ENCODE assay signal across 8 cellular contexts in the genomic region with DNA sequence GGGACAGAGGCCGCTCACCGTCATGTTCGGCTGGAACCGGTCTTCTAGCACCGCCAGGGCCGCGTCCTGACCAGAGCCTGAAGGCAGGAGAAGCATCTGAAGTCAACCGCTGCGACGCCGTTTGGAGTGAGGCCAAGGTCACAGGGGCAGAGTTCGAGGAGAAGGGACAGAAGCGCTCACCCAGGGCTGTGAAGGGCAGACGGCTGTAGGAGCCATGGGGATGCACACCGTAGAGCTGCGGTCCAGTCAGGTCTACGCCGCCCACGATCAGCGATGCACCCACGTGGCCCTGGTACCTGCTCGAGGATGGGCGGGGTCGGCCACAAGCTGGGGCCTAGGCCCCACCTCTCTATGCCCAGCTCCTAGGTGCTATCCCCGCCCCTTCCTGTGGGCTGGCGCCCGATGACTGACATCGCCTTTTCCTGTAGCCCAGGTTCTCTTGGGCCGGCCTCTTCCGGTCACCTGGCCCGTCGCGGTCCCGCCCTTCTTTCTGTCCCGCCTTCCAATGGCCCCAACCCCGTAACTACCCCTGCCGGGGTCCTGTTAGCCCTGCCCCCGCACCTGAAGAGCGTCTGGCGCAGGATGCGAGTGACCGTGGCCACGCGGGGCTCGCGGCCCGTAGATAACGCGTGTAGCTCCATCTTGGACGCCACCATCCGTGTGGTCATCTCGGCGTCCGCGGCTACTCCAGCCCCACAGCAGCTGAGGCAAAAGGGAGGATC. TPM values are rescaled to one million over a fixed set of nuclear protein-coding genes. Genes with fewer than 3 reads are reported as not detected.
DNase-seq lines count a peak whose midpoint lies in the region; ATAC-seq, FAIRE-seq and TF ChIP-seq lines count a peak whose summit lies in the region.

No MANE protein-coding gene starts in this region.

- H3K9me1 ChIP-seq in endothelial cell of umbilical vein (replicated peaks; ENCODE audit: control insufficient read depth, extremely low read depth, insufficient read depth, low read length): no peaks in the 10 kb centered on the region

- H3K79me2 ChIP-seq in OCI-LY1 (ENCODE audit: insufficient read depth, low read length): no peaks in the 10 kb centered on the region
- no peaks in the 10 kb centered on the region for H3K79me2 ChIP-seq in endothelial cell of umbilical vein (ENCODE audit: control insufficient read depth, insufficient read depth, low read length)

- dilution Hi-C loops in endothelial cell of umbilical vein (cut with MboI; ENCODE audit: extremely low pct_ligation_motif_present, low sequenced_read_pairs): no loop called here

- H3K9me2 ChIP-seq in OCI-LY1 (ENCODE audit: low read depth, low read length): no peaks in the 10 kb centered on the region

- BruUV-seq in endothelial cell of umbilical vein (replicated peaks; lab: Mats Ljungman, UMichigan): no TSS peak

- peak overlapping the region; percentile 93 for H3K27ac ChIP-seq in OCI-LY1 (ENCODE audit: low read depth, low read length, poor library complexity, severe bottlenecking)
- peak overlapping the region; percentile 36 for H3K27ac ChIP-seq in endothelial cell of umbilical vein (ENCODE audit: insufficient read depth, low read depth, low read length)

- H3F3A ChIP-seq in OCI-LY1 (ENCODE audit: insufficient read depth, low read length): no peaks in the 10 kb centered on the region

- DNase-seq in DMS 273 (lab: John Stamatoyannopoulos, UW; ENCODE audit: unreplicated experiment) (peak; percentile 99), HuH-7 (ENCODE audit: low spot score) (peak; percentile 100), activated T-cell treated with anti-CD3 and anti-CD28 coated beads for 1 hour (ENCODE audit: low read depth) (peak; percentile 88), endothelial cell of umbilical vein (ENCODE audit: low read depth, low spot score) (peak; percentile 91), midbrain (lab: John Stamatoyannopoulos, UW) (peak; percentile 95)
- peak; percentile 96 for DNase-seq in stimulated activated CD8-positive, alpha-beta memory T cell treated with anti-CD3 and anti-CD28 coated beads, Interleukin-15, amount 100 ng/mL, for 48 hours (ENCODE audit: low read depth in 2 of 2)

- peak; percentile 76 for ATAC-seq in GM21526 (IDR thresholded peaks at IDR 0.05; ENCODE audit: low FRiP score, unreplicated experiment)

- H3K4me1 ChIP-seq in OCI-LY1 (ENCODE audit: insufficient read depth, low read length, severe bottlenecking) (peaks cover 39% of the 10 kb centered on the region), endothelial cell of umbilical vein (ENCODE audit: control insufficient read depth, extremely low read depth, insufficient read depth, low read length) (peaks cover 13% of the 10 kb centered on the region)

- H3K4me2 ChIP-seq in OCI-LY1 (ENCODE audit: low read length) (peak overlapping the region; percentile 81), endothelial cell of umbilical vein (ENCODE audit: insufficient read depth, low read length) (peak overlapping the region; percentile 78)

- H4K20me1 ChIP-seq in OCI-LY1 (ENCODE audit: insufficient read depth, low read length): no peaks in the 10 kb centered on the region
- H4K20me1 ChIP-seq in endothelial cell of umbilical vein (replicated peaks; ENCODE audit: control insufficient read depth, extremely low read depth, insufficient read depth, low read length): no peaks in the 10 kb centered on the region

- H3K4me3 ChIP-seq in OCI-LY1 (ENCODE audit: low read depth, low read length, poor library complexity, severe bottlenecking): peak overlapping the region; percentile 95
- peak overlapping the region; percentile 31 to 88 (median 58) for H3K4me3 ChIP-seq in endothelial cell of umbilical vein (replicated peaks in 1 of 3; ENCODE audit: insufficient read depth in 1 of 3, low read depth in 1 of 3, low read length in 3 of 3)

- H3K27me3 ChIP-seq in OCI-LY1 (ENCODE audit: insufficient read depth, low read length) (no peaks in the 10 kb centered on the region), endothelial cell of umbilical vein (ENCODE audit: control insufficient read depth in 2 of 2, insufficient read depth in 2 of 2, low read length in 2 of 2) (no peaks in the 10 kb centered on the region)

- POLR2A ChIA-PET in endothelial cell of umbilical vein (lab: Charles Lee): interaction anchor here (0.8 to 1.1 kb wide), 3 partner anchors 11 to 31 kb away, joined by 3 to 5 read pairs (median 5); no protein-coding TSS in a partner anchor

- H2AFZ ChIP-seq in OCI-LY1 (ENCODE audit: low read length) (no peak overlapping the region), endothelial cell of umbilical vein (ENCODE audit: low read depth, low read length) (peak overlapping the region; percentile 45)

- H3K9me3 ChIP-seq in OCI-LY1 (ENCODE audit: low read length) (no peaks in the 10 kb centered on the region), endothelial cell of umbilical vein (replicated peaks; ENCODE audit: control insufficient read depth, insufficient read depth, low read length) (no peaks in the 10 kb centered on the region)

- intact Hi-C loops in endothelial cell of umbilical vein (cut with micrococcal nuclease): loop anchor here (1.0 to 2.0 kb wide), 2 partner anchors 88 to 105 kb away; a partner anchor contains a TSS

- peak; percentile 97 for FAIRE-seq in endothelial cell of umbilical vein (lab: Jason Lieb, UNC)

- peak; percentile 71 for TF ChIP-seq POLR2A in endothelial cell of umbilical vein (IDR thresholded peaks at IDR 0.05; ENCODE audit: low read depth, low read length)

- H3K9ac ChIP-seq in OCI-LY1 (ENCODE audit: low read length) (peak overlapping the region; percentile 92), endothelial cell of umbilical vein (replicated peaks; ENCODE audit: extremely low read depth, insufficient read depth, low read length) (peak overlapping the region; percentile 77)

- CTCF ChIA-PET in endothelial cell of umbilical vein (lab: Charles Lee): interaction anchor here (0.6 to 5.7 kb wide), 8 partner anchors 10 to 415 kb away, joined by 3 to 42 read pairs (median 4); a partner anchor contains a TSS

- no peak for TF ChIP-seq CTCF in OCI-LY1 (IDR thresholded peaks at IDR 0.05; ENCODE audit: low read length)
- TF ChIP-seq CTCF in endothelial cell of umbilical vein (IDR thresholded peaks at IDR 0.05; ENCODE audit: extremely low read depth in 1 of 2, insufficient read depth in 1 of 2, low read depth in 1 of 2, low read length in 2 of 2): no peak

- H3K36me3 ChIP-seq in OCI-LY1 (ENCODE audit: insufficient read depth, low read length): peaks cover 23% of the 10 kb centered on the region; the same call in 1 of the 2 replicates
- peaks cover 4 to 15% of the 10 kb centered on the region in 2 experiments for H3K36me3 ChIP-seq in endothelial cell of umbilical vein (ENCODE audit: control insufficient read depth in 2 of 2, extremely low read depth in 1 of 2, insufficient read depth in 2 of 2, low read length in 2 of 2)

TF ChIP-seq in endothelial cell of umbilical vein, 7 proteins besides CTCF, POLR2A, EP300 and RAD21 (continues in another document):
- TF ChIP-seq MYC (IDR thresholded peaks at IDR 0.05; ENCODE audit: low read depth, low read length): peak; percentile 30

RNA-seq across cellular contexts. Expression of a gene that starts 1.1 kb away (rescaled TPM):
- total RNA-seq in endothelial cell of umbilical vein: 32.7 and 40.8 TPM in 2 replicates
- 54.7 and 80.3 TPM in 2 replicates for polyA plus RNA-seq in endothelial cell of umbilical vein
- polyA plus RNA-seq in endothelial cell of umbilical vein (2011; cell fraction: cytosol; rRNA removed): 25.2 and 32.1 TPM in 2 replicates
- 17.1 and 17.2 TPM in 2 replicates for polyA plus RNA-seq in endothelial cell of umbilical vein (2011; cell fraction: nucleus; rRNA removed)
- polyA plus RNA-seq in endothelial cell of umbilical vein (2012): 30.4 and 39.7 TPM in 2 replicates
- polyA minus RNA-seq in endothelial cell of umbilical vein: 12.6 and 15.7 TPM in 2 replicates
- 31.6 TPM for polyA minus RNA-seq in endothelial cell of umbilical vein (2011; cell fraction: cytosol; rRNA and poly(A)+ RNA removed)
- 5.0 and 10.8 TPM in 2 replicates for polyA minus RNA-seq in endothelial cell of umbilical vein (2011; cell fraction: nucleus; rRNA and poly(A)+ RNA removed)

RNA-seq across cellular contexts. Expression of a gene that starts 3.9 kb away (rescaled TPM):
- 1.0 and 1.8 TPM in 2 replicates for total RNA-seq in endothelial cell of umbilical vein
- 1.1 TPM in 2 replicates for polyA plus RNA-seq in endothelial cell of umbilical vein
- 0.53 and 0.76 TPM in 2 replicates for polyA plus RNA-seq in endothelial cell of umbilical vein (2011; cell fraction: cytosol; rRNA removed)
- polyA plus RNA-seq in endothelial cell of umbilical vein (2011; cell fraction: nucleus; rRNA removed): 3.8 and 4.2 TPM in 2 replicates
- 0.38 and 0.68 TPM in 2 replicates for polyA plus RNA-seq in endothelial cell of umbilical vein (2012)
- polyA minus RNA-seq in endothelial cell of umbilical vein: 0.66 and 2.1 TPM in 2 replicates
- 0.82 TPM for polyA minus RNA-seq in endothelial cell of umbilical vein (2011; cell fraction: cytosol; rRNA and poly(A)+ RNA removed)
- 0.38 and 0.58 TPM in 2 replicates for polyA minus RNA-seq in endothelial cell of umbilical vein (2011; cell fraction: nucleus; rRNA and poly(A)+ RNA removed)

RNA-seq across cellular contexts. Expression of a gene that starts 8.4 kb away (rescaled TPM):
- total RNA-seq in endothelial cell of umbilical vein: 44.9 and 46.1 TPM in 2 replicates
- 22.6 and 32.5 TPM in 2 replicates for polyA plus RNA-seq in endothelial cell of umbilical vein
- 6.1 and 6.9 TPM in 2 replicates for polyA plus RNA-seq in endothelial cell of umbilical vein (2011; cell fraction: cytosol; rRNA removed)
- 115 and 136 TPM in 2 replicates for polyA plus RNA-seq in endothelial cell of umbilical vein (2011; cell fraction: nucleus; rRNA removed)
- 18.8 and 26.0 TPM in 2 replicates for polyA plus RNA-seq in endothelial cell of umbilical vein (2012)
- 9.0 and 15.1 TPM in 2 replicates for polyA minus RNA-seq in endothelial cell of umbilical vein
- polyA minus RNA-seq in endothelial cell of umbilical vein (2011; cell fraction: cytosol; rRNA and poly(A)+ RNA removed): 4.1 TPM
- 18.0 and 27.6 TPM in 2 replicates for polyA minus RNA-seq in endothelial cell of umbilical vein (2011; cell fraction: nucleus; rRNA and poly(A)+ RNA removed)

RNA-seq across cellular contexts. Expression of a gene that starts 32.9 kb away (rescaled TPM):
- 99.0 and 114 TPM in 2 replicates for total RNA-seq in endothelial cell of umbilical vein
- 110 and 124 TPM in 2 replicates for polyA plus RNA-seq in endothelial cell of umbilical vein
- polyA plus RNA-seq in endothelial cell of umbilical vein (2011; cell fraction: cytosol; rRNA removed): 53.8 and 76.7 TPM in 2 replicates
- 343 and 417 TPM in 2 replicates for polyA plus RNA-seq in endothelial cell of umbilical vein (2011; cell fraction: nucleus; rRNA removed)
- 79.2 and 83.4 TPM in 2 replicates for polyA plus RNA-seq in endothelial cell of umbilical vein (2012)
- 141 and 143 TPM in 2 replicates for polyA minus RNA-seq in endothelial cell of umbilical vein
- 27.4 TPM for polyA minus RNA-seq in endothelial cell of umbilical vein (2011; cell fraction: cytosol; rRNA and poly(A)+ RNA removed)
- 127 and 131 TPM in 2 replicates for polyA minus RNA-seq in endothelial cell of umbilical vein (2011; cell fraction: nucleus; rRNA and poly(A)+ RNA removed)

RNA-seq across cellular contexts. Expression of a gene that starts 42.5 kb away (rescaled TPM):
- total RNA-seq in endothelial cell of umbilical vein: 25.9 and 27.0 TPM in 2 replicates
- polyA plus RNA-seq in endothelial cell of umbilical vein: 42.6 and 48.8 TPM in 2 replicates
- polyA plus RNA-seq in endothelial cell of umbilical vein (2011; cell fraction: cytosol; rRNA removed): 24.7 and 30.9 TPM in 2 replicates
- polyA plus RNA-seq in endothelial cell of umbilical vein (2011; cell fraction: nucleus; rRNA removed): 23.8 and 24.8 TPM in 2 replicates
- 25.3 and 32.0 TPM in 2 replicates for polyA plus RNA-seq in endothelial cell of umbilical vein (2012)
- 42.2 and 47.8 TPM in 2 replicates for polyA minus RNA-seq in endothelial cell of umbilical vein
- polyA minus RNA-seq in endothelial cell of umbilical vein (2011; cell fraction: cytosol; rRNA and poly(A)+ RNA removed): 12.0 TPM
- polyA minus RNA-seq in endothelial cell of umbilical vein (2011; cell fraction: nucleus; rRNA and poly(A)+ RNA removed): 21.9 and 25.9 TPM in 2 replicates

Comparison
In these comparisons a context has a peak if more than half of its experiments do, and no peak if none do; other contexts are left out.
1. Peak in every context shown above with its lines: DNase-seq, ATAC-seq, H3K4me3 ChIP-seq and H3K27ac ChIP-seq.